In genomic region chr16:68985855-68986254, GRCh38 we compare ENCODE assay signal across 17 cellular contexts.
A peak's percentile ranks its signal among the peaks of the same experiment; 100 is the strongest.
DNase-seq lines count a peak whose midpoint lies in the region; ATAC-seq and TF ChIP-seq lines count a peak whose summit lies in the region.
"Had no signal": no experiment of that assay in that cellular context is flagged by ENCODE, and none has a peak within 500 bp of the region (broad histone marks: within the 10 kb centered on the region; RNA-seq: fewer than 3 reads in every experiment).

No MANE protein-coding gene starts in this region.

- no peak for TF ChIP-seq EP300 in ovary (IDR thresholded peaks at IDR 0.05)

- H3K4me3 ChIP-seq in RWPE2 (ENCODE audit: severe bottlenecking), result no peak overlapping the region
- no peak overlapping the region for H3K4me3 ChIP-seq in esophagus squamous epithelium
- no peak overlapping the region for H3K4me3 ChIP-seq in ovary
- H3K4me3 ChIP-seq: ascending aorta, dorsolateral prefrontal cortex, SK-N-MC, thoracic aorta had no signal

- TF ChIP-seq CTCF in RWPE2 (IDR thresholded peaks at IDR 0.05; ENCODE audit: poor library complexity, severe bottlenecking), result no peak
- no peak for TF ChIP-seq CTCF in esophagus squamous epithelium (IDR thresholded peaks at IDR 0.05)
- TF ChIP-seq CTCF in ovary (IDR thresholded peaks at IDR 0.05), result no peak

- H3K36me3 ChIP-seq in RWPE2 (ENCODE audit: low read depth), result no peaks in the 10 kb centered on the region
- H3K36me3 ChIP-seq in esophagus squamous epithelium, result peaks cover 0 to 12% (median 0%) of the 10 kb centered on the region in 3 donors
- no peaks in the 10 kb centered on the region for H3K36me3 ChIP-seq in ovary
- H3K36me3 ChIP-seq: thoracic aorta had no signal

- no peaks in the 10 kb centered on the region for H3K27me3 ChIP-seq in RWPE2 (ENCODE audit: insufficient read depth, poor library complexity, severe bottlenecking)
- H3K27me3 ChIP-seq in esophagus squamous epithelium, result no peaks in the 10 kb centered on the region
- H3K27me3 ChIP-seq in ovary, result no peaks in the 10 kb centered on the region
- H3K27me3 ChIP-seq: ascending aorta, dorsolateral prefrontal cortex had no signal

- peak overlapping the region; percentile 86 for H3K27ac ChIP-seq in RWPE2 (ENCODE audit: poor library complexity, severe bottlenecking)
- H3K27ac ChIP-seq in esophagus squamous epithelium, result peak overlapping the region; percentile 73 to 85 (median 78)
- peak overlapping the region in 1 of 2 donors; percentile 85 for H3K27ac ChIP-seq in ovary
- H3K27ac ChIP-seq: ascending aorta, dorsolateral prefrontal cortex, SK-N-MC, thoracic aorta had no signal

- ATAC-seq in RWPE2 (ENCODE audit: low read depth), result peak; percentile 96
- ATAC-seq in GM21786 (IDR thresholded peaks at IDR 0.05; ENCODE audit: unreplicated experiment), result no peak
- no peak for ATAC-seq in GM21367 (IDR thresholded peaks at IDR 0.05; ENCODE audit: unreplicated experiment)
- ATAC-seq: activated T-helper 17 cell treated with anti-CD3 and anti-CD28 coated beads, Interleukin-2, amount 50 U/mL, for 72 hours; left cardiac atrium had no signal

- TF ChIP-seq POLR2A in esophagus squamous epithelium (IDR thresholded peaks at IDR 0.05) (no peak), ovary (IDR thresholded peaks at IDR 0.05) (no peak)

- intact Hi-C loops in esophagus squamous epithelium (cut with DNase I) (no loop called here), ovary (cut with DNase I) (no loop called here)

- DNase-seq in EH (ENCODE audit: low read depth) (peak; percentile 64), RWPE2 (ENCODE audit: low spot score) (peak; percentile 69), esophagus squamous epithelium (lab: John Stamatoyannopoulos, UW) (no peak), ovary (peak in 3 of 5 donors; percentile 30 to 45 (median 37)), germinal center (ENCODE audit: low spot score) (no peak)
- no peak for DNase-seq in stimulated activated CD4-positive, alpha-beta T cell treated with anti-CD3 and anti-CD28 coated beads, Interleukin-1b, Interleukin-23, amount 100 ng/mL, for 48 hours
- DNase-seq: activated CD4-positive, alpha-beta memory T cell treated with anti-CD3 and anti-CD28 coated beads, Interleukin-2, amount 10 ng/mL, durations not matched to agents 7 days and 5 days; CD4-positive, alpha-beta T cell; dorsolateral prefrontal cortex; left cardiac atrium; stimulated activated CD4-positive, alpha-beta T cell treated with anti-CD3 and anti-CD28 coated beads, Interleukin-12 subunit alpha, Interleukin-12 subunit beta, amount 100 ng/mL, for 4 hours had no signal

- peaks cover 37% of the 10 kb centered on the region for H3K4me1 ChIP-seq in RWPE2 (ENCODE audit: insufficient read depth, poor library complexity, severe bottlenecking)
- peaks cover 3 to 18% (median 12%) of the 10 kb centered on the region in 3 donors for H3K4me1 ChIP-seq in esophagus squamous epithelium
- peaks cover 6% of the 10 kb centered on the region for H3K4me1 ChIP-seq in ovary (ENCODE audit: insufficient read depth)
- H3K4me1 ChIP-seq: ascending aorta had no signal

- WGBS in esophagus squamous epithelium, 2 donors, result 25 to 60% methylated on average over 2 of the region's 2 CpGs
- WGBS in ovary, 3 donors, result 17 to 30% (median 22%) methylated on average over 2 of the region's 2 CpGs

- H3K9me3 ChIP-seq in RWPE2 (ENCODE audit: severe bottlenecking), result no peaks in the 10 kb centered on the region
- H3K9me3 ChIP-seq in esophagus squamous epithelium, result no peaks in the 10 kb centered on the region
- H3K9me3 ChIP-seq in ovary, result no peaks in the 10 kb centered on the region
- H3K9me3 ChIP-seq: ascending aorta, thoracic aorta had no signal

Comparison
In these comparisons a context has a peak if more than half of its experiments do, and no peak if none do; other contexts are left out.
1. DNase-seq: peak in EH (single experiment), RWPE2 (single experiment) and ovary (3 of 5); none in esophagus squamous epithelium (single experiment), stimulated activated CD4-positive, alpha-beta T cell treated with anti-CD3 and anti-CD28 coated beads, Interleukin-1b, Interleukin-23, amount 100 ng/mL, for 48 hours (single experiment) and germinal center (single experiment).